ENCODE assay signal across 2 cellular contexts in the genomic region with DNA sequence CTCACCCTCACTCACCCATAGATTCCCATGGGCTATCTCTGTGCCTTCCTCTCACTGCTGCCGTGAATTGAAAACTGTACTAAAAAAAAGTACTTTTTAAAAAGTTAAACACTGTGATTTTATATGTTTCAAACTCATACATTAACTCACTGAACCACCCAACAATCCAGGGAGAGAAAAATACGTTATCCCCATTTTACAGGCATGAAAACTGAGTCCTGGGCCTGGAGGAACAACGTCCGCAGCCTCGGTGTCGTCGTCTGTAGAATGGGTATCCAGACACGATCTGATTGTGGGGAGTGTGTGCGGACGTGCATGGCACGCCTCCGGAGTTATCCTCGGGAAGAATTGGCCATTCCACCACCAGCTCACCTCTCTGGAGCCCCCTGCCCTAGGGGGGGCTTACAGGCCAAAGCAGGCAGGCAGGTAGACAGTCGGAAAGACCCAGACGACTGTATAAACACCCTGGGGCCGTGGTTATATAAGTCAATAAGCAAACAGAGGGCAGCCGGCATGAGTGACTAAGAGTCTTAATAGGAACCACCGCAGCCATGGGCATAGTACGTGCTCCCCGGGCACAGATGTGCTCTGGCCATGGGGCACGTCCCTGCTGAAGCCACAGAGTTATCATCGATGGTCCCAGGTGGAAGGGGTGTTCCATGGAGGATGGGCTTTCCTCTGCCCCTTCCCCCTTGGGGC.
TF ChIP-seq lines count a peak whose summit lies in the region.

No MANE protein-coding gene starts in this region.

TF ChIP-seq in HCT116, 20 proteins besides CTCF, POLR2A, EP300 and RAD21:
- TF ChIP-seq EZH2 (IDR thresholded peaks at IDR 0.05) (no peak), TCF7L2 (IDR thresholded peaks at IDR 0.05; ENCODE audit: borderline replicate concordance, extremely low read depth, insufficient read depth, insufficient read length) (no peak), CBX3 (IDR thresholded peaks at IDR 0.05; ENCODE audit: low read depth) (no peak), CEBPB (IDR thresholded peaks at IDR 0.05; ENCODE audit: low read depth) (no peak), ZFX (IDR thresholded peaks at IDR 0.05) (no peak), YY1 (IDR thresholded peaks at IDR 0.05; ENCODE audit: extremely low read depth, insufficient replicate concordance, low read depth, low read length) (no peak), EZH2phosphoT487 (IDR thresholded peaks at IDR 0.05; ENCODE audit: borderline replicate concordance) (no peak), ZNF274 (IDR thresholded peaks at IDR 0.05; ENCODE audit: low read depth, low read length) (no peak), ELF1 (IDR thresholded peaks at IDR 0.05; ENCODE audit: borderline replicate concordance, low read depth) (no peak), SIN3A (IDR thresholded peaks at IDR 0.05; ENCODE audit: low read depth) (no peak), POLR2AphosphoS5 (IDR thresholded peaks at IDR 0.05; ENCODE audit: low read depth, low read length) (no peak), SP1 (IDR thresholded peaks at IDR 0.05; ENCODE audit: low read depth) (no peak), SRF (IDR thresholded peaks at IDR 0.05; ENCODE audit: low read depth) (no peak), FOSL1 (IDR thresholded peaks at IDR 0.05; ENCODE audit: low read depth) (no peak), JUND (IDR thresholded peaks at IDR 0.05) (no peak)
- TF ChIP-seq, protein P1, sequence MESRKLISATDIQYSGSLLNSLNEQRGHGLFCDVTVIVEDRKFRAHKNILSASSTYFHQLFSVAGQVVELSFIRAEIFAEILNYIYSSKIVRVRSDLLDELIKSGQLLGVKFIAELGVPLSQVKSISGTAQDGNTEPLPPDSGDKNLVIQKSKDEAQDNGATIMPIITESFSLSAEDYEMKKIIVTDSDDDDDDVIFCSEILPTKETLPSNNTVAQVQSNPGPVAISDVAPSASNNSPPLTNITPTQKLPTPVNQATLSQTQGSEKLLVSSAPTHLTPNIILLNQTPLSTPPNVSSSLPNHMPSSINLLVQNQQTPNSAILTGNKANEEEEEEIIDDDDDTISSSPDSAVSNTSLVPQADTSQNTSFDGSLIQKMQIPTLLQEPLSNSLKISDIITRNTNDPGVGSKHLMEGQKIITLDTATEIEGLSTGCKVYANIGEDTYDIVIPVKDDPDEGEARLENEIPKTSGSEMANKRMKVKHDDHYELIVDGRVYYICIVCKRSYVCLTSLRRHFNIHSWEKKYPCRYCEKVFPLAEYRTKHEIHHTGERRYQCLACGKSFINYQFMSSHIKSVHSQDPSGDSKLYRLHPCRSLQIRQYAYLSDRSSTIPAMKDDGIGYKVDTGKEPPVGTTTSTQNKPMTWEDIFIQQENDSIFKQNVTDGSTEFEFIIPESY (IDR thresholded peaks at IDR 0.05; ENCODE audit: extremely low read depth, insufficient replicate concordance, low read length): no peak
- TF ChIP-seq, protein P2, sequence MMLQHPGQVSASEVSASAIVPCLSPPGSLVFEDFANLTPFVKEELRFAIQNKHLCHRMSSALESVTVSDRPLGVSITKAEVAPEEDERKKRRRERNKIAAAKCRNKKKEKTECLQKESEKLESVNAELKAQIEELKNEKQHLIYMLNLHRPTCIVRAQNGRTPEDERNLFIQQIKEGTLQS (IDR thresholded peaks at IDR 0.05): no peak
- TF ChIP-seq, protein P3, sequence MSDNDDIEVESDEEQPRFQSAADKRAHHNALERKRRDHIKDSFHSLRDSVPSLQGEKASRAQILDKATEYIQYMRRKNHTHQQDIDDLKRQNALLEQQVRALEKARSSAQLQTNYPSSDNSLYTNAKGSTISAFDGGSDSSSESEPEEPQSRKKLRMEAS (IDR thresholded peaks at IDR 0.05): no peak

TF ChIP-seq in HepG2, 621 proteins besides CTCF, POLR2A, EP300 and RAD21 (continues in another document):
- TF ChIP-seq ZNF644 (CRISPR knock-in tag; IDR thresholded peaks at IDR 0.05; ENCODE audit: low read depth) (no peak), KDM2A (CRISPR knock-in tag; IDR thresholded peaks at IDR 0.05; ENCODE audit: borderline replicate concordance, low read depth) (peak; percentile 23; the same call in 1 of the 2 replicates), SMAD1 (CRISPR knock-in tag; IDR thresholded peaks at IDR 0.05; ENCODE audit: borderline replicate concordance, low read depth) (no peak), ETV5 (CRISPR knock-in tag; IDR thresholded peaks at IDR 0.05; ENCODE audit: borderline replicate concordance) (no peak; the same call in 1 of the 2 replicates), ZBTB7B (CRISPR knock-in tag; IDR thresholded peaks at IDR 0.05) (0 out of 2 replicates have a peak, but pooled peaks have one; percentile 45), ZNF629 (CRISPR knock-in tag; conservative IDR thresholded peaks at IDR 0.05) (peak; percentile 97), MED1 (CRISPR knock-in tag; IDR thresholded peaks at IDR 0.05) (peak; percentile 72), ZMYM3 (CRISPR knock-in tag; IDR thresholded peaks at IDR 0.05) (peak; percentile 97), CBX5 (CRISPR knock-in tag; IDR thresholded peaks at IDR 0.05; ENCODE audit: borderline replicate concordance) (no peak), RXRB (CRISPR knock-in tag; IDR thresholded peaks at IDR 0.05; ENCODE audit: borderline replicate concordance) (peak; percentile 38; the same call in 1 of the 2 replicates), MLLT10 (CRISPR knock-in tag; IDR thresholded peaks at IDR 0.05) (no peak), FOSL2 (CRISPR knock-in tag; IDR thresholded peaks at IDR 0.05) (peak; percentile 56; the same call in 1 of the 2 replicates), YY1 (IDR thresholded peaks at IDR 0.05; ENCODE audit: insufficient read depth, insufficient replicate concordance, low read depth, low read length) (peak; percentile 11), HMG20A (CRISPR knock-in tag; IDR thresholded peaks at IDR 0.05; ENCODE audit: borderline replicate concordance) (peak; percentile 25; the same call in 1 of the 2 replicates), MEF2D (CRISPR knock-in tag; IDR thresholded peaks at IDR 0.05) (peak; percentile 62; the same call in 1 of the 2 replicates), ZNF510 (CRISPR knock-in tag; IDR thresholded peaks at IDR 0.05; ENCODE audit: low read depth) (no peak), ZFX (CRISPR knock-in tag; IDR thresholded peaks at IDR 0.05; ENCODE audit: low read depth) (peak; percentile 20; the same call in 1 of the 2 replicates), CHD4 (IDR thresholded peaks at IDR 0.05; ENCODE audit: borderline replicate concordance, low read length) (peak; percentile 83; the same call in 1 of the 2 replicates), ZNF263 (CRISPR knock-in tag; IDR thresholded peaks at IDR 0.05) (peak; percentile 92), ZMYM2 (CRISPR knock-in tag; IDR thresholded peaks at IDR 0.05) (peak; percentile 76), ZNF670 (CRISPR knock-in tag; IDR thresholded peaks at IDR 0.05; ENCODE audit: borderline replicate concordance) (0 out of 2 replicates have a peak, but pooled peaks have one; percentile 28), GATAD2A (CRISPR knock-in tag; IDR thresholded peaks at IDR 0.05) (peak; percentile 32; the same call in 1 of the 2 replicates), ZNF335 (CRISPR knock-in tag; IDR thresholded peaks at IDR 0.05) (peak; percentile 73; the same call in 1 of the 2 replicates), HNF4A (CRISPR knock-in tag; IDR thresholded peaks at IDR 0.05) (0 out of 2 replicates have a peak, but pooled peaks have one; percentile 3), MXI1 (IDR thresholded peaks at IDR 0.05; ENCODE audit: borderline replicate concordance, low read depth, low read length) (no peak), DPF2 (CRISPR knock-in tag; IDR thresholded peaks at IDR 0.05; ENCODE audit: borderline replicate concordance, low read depth) (no peak), ZNF773 (CRISPR knock-in tag; IDR thresholded peaks at IDR 0.05; ENCODE audit: borderline replicate concordance) (no peak), ELF3 (CRISPR knock-in tag; IDR thresholded peaks at IDR 0.05) (peak; percentile 56; the same call in 1 of the 2 replicates)
- TF ChIP-seq, protein P4, sequence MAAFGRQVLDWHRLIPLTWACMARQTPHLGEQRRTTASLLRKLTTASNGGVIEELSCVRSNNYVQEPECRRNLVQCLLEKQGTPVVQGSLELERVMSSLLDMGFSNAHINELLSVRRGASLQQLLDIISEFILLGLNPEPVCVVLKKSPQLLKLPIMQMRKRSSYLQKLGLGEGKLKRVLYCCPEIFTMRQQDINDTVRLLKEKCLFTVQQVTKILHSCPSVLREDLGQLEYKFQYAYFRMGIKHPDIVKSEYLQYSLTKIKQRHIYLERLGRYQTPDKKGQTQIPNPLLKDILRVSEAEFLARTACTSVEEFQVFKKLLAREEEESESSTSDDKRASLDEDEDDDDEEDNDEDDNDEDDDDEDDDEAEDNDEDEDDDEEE (CRISPR knock-in tag; IDR thresholded peaks at IDR 0.05): peak; percentile 29; the same call in 1 of the 2 replicates
- TF ChIP-seq, protein P5, sequence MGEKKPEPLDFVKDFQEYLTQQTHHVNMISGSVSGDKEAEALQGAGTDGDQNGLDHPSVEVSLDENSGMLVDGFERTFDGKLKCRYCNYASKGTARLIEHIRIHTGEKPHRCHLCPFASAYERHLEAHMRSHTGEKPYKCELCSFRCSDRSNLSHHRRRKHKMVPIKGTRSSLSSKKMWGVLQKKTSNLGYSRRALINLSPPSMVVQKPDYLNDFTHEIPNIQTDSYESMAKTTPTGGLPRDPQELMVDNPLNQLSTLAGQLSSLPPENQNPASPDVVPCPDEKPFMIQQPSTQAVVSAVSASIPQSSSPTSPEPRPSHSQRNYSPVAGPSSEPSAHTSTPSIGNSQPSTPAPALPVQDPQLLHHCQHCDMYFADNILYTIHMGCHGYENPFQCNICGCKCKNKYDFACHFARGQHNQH (CRISPR knock-in tag; IDR thresholded peaks at IDR 0.05): peak; percentile 70; the same call in 1 of the 2 replicates
- TF ChIP-seq, protein P6, sequence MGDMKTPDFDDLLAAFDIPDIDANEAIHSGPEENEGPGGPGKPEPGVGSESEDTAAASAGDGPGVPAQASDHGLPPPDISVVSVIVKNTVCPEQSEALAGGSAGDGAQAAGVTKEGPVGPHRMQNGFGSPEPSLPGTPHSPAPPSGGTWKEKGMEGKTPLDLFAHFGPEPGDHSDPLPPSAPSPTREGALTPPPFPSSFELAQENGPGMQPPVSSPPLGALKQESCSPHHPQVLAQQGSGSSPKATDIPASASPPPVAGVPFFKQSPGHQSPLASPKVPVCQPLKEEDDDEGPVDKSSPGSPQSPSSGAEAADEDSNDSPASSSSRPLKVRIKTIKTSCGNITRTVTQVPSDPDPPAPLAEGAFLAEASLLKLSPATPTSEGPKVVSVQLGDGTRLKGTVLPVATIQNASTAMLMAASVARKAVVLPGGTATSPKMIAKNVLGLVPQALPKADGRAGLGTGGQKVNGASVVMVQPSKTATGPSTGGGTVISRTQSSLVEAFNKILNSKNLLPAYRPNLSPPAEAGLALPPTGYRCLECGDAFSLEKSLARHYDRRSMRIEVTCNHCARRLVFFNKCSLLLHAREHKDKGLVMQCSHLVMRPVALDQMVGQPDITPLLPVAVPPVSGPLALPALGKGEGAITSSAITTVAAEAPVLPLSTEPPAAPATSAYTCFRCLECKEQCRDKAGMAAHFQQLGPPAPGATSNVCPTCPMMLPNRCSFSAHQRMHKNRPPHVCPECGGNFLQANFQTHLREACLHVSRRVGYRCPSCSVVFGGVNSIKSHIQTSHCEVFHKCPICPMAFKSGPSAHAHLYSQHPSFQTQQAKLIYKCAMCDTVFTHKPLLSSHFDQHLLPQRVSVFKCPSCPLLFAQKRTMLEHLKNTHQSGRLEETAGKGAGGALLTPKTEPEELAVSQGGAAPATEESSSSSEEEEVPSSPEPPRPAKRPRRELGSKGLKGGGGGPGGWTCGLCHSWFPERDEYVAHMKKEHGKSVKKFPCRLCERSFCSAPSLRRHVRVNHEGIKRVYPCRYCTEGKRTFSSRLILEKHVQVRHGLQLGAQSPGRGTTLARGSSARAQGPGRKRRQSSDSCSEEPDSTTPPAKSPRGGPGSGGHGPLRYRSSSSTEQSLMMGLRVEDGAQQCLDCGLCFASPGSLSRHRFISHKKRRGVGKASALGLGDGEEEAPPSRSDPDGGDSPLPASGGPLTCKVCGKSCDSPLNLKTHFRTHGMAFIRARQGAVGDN (CRISPR knock-in tag; IDR thresholded peaks at IDR 0.05): peak; percentile 53
- TF ChIP-seq, protein P3 (IDR thresholded peaks at IDR 0.05): peak; percentile 12; the same call in 1 of the 2 replicates
- TF ChIP-seq, protein P7, sequence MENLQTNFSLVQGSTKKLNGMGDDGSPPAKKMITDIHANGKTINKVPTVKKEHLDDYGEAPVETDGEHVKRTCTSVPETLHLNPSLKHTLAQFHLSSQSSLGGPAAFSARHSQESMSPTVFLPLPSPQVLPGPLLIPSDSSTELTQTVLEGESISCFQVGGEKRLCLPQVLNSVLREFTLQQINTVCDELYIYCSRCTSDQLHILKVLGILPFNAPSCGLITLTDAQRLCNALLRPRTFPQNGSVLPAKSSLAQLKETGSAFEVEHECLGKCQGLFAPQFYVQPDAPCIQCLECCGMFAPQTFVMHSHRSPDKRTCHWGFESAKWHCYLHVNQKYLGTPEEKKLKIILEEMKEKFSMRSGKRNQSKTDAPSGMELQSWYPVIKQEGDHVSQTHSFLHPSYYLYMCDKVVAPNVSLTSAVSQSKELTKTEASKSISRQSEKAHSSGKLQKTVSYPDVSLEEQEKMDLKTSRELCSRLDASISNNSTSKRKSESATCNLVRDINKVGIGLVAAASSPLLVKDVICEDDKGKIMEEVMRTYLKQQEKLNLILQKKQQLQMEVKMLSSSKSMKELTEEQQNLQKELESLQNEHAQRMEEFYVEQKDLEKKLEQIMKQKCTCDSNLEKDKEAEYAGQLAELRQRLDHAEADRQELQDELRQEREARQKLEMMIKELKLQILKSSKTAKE (CRISPR knock-in tag; IDR thresholded peaks at IDR 0.05; ENCODE audit: borderline replicate concordance): peak; percentile 85
- TF ChIP-seq, protein P8, sequence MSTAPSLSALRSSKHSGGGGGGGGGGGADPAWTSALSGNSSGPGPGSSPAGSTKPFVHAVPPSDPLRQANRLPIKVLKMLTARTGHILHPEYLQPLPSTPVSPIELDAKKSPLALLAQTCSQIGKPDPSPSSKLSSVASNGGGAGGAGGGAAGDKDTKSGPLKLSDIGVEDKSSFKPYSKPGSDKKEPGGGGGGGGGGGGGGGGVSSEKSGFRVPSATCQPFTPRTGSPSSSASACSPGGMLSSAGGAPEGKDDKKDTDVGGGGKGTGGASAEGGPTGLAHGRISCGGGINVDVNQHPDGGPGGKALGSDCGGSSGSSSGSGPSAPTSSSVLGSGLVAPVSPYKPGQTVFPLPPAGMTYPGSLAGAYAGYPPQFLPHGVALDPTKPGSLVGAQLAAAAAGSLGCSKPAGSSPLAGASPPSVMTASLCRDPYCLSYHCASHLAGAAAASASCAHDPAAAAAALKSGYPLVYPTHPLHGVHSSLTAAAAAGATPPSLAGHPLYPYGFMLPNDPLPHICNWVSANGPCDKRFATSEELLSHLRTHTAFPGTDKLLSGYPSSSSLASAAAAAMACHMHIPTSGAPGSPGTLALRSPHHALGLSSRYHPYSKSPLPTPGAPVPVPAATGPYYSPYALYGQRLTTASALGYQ (CRISPR knock-in tag; IDR thresholded peaks at IDR 0.05): no peak
